In the genomic region with DNA sequence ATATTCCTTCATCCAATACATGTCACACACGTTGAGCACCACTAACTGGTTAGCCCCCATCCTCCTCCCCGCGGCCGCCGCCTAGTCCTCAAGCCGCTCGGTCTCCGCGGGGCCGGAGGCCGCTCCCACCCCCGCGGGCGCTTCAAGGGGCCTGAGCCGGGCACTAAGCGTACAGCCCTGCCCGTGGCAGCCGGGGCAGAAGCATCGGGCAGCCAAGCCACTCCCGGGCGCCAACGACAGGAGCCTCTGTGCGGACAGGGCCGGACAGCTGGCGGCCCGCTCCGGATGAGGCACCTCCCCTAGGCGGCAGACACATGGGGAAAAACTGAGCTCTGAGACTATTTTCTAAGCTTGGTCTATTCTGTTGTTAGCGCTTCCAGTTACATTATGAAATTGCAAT, we compare ENCODE assay signal across 1 cellular context.
TF ChIP-seq lines count a peak whose summit lies in the region.

No MANE protein-coding gene starts in this region.

TF ChIP-seq in WTC11, 78 proteins besides CTCF, POLR2A, EP300 and RAD21 (continued from another document):
- TF ChIP-seq, protein P1, sequence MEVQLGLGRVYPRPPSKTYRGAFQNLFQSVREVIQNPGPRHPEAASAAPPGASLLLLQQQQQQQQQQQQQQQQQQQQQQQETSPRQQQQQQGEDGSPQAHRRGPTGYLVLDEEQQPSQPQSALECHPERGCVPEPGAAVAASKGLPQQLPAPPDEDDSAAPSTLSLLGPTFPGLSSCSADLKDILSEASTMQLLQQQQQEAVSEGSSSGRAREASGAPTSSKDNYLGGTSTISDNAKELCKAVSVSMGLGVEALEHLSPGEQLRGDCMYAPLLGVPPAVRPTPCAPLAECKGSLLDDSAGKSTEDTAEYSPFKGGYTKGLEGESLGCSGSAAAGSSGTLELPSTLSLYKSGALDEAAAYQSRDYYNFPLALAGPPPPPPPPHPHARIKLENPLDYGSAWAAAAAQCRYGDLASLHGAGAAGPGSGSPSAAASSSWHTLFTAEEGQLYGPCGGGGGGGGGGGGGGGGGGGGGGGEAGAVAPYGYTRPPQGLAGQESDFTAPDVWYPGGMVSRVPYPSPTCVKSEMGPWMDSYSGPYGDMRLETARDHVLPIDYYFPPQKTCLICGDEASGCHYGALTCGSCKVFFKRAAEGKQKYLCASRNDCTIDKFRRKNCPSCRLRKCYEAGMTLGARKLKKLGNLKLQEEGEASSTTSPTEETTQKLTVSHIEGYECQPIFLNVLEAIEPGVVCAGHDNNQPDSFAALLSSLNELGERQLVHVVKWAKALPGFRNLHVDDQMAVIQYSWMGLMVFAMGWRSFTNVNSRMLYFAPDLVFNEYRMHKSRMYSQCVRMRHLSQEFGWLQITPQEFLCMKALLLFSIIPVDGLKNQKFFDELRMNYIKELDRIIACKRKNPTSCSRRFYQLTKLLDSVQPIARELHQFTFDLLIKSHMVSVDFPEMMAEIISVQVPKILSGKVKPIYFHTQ (CRISPR knock-in tag; IDR thresholded peaks at IDR 0.05): no peak
- TF ChIP-seq, protein P2, sequence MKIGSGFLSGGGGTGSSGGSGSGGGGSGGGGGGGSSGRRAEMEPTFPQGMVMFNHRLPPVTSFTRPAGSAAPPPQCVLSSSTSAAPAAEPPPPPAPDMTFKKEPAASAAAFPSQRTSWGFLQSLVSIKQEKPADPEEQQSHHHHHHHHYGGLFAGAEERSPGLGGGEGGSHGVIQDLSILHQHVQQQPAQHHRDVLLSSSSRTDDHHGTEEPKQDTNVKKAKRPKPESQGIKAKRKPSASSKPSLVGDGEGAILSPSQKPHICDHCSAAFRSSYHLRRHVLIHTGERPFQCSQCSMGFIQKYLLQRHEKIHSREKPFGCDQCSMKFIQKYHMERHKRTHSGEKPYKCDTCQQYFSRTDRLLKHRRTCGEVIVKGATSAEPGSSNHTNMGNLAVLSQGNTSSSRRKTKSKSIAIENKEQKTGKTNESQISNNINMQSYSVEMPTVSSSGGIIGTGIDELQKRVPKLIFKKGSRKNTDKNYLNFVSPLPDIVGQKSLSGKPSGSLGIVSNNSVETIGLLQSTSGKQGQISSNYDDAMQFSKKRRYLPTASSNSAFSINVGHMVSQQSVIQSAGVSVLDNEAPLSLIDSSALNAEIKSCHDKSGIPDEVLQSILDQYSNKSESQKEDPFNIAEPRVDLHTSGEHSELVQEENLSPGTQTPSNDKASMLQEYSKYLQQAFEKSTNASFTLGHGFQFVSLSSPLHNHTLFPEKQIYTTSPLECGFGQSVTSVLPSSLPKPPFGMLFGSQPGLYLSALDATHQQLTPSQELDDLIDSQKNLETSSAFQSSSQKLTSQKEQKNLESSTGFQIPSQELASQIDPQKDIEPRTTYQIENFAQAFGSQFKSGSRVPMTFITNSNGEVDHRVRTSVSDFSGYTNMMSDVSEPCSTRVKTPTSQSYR (CRISPR knock-in tag; IDR thresholded peaks at IDR 0.05): no peak
